In the genomic region with DNA sequence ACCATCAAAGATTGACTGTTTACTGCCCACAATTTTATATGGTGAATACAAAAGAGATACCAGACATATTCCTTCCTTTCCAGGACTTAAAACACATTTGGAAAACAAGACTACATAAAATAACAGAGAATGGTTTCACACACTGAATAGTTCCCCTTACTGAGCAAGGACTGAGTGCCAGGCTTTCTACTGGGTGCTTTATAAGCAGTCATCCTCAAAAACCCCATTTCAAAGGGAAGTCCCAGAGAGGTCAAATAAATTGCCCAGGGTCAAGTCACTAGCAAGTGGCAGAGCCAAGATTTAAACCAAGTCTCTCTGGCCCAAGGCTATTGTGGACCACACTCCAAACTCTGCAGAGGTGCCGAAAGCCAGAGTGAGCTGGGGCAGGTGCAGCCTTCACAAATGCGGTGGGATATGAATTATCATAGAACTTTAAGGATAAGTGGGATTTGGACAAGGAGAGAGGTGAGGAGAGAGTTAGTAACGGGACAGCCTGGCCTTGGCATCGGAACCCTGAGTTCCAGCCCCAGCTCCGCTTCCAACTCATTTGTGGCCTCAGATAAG, we compare ENCODE assay signal across 10 cellular contexts. TPM values are rescaled to one million over a fixed set of nuclear protein-coding genes. Genes with fewer than 3 reads are reported as not detected.
DNase-seq lines count a peak whose midpoint lies in the region; ATAC-seq and TF ChIP-seq lines count a peak whose summit lies in the region.
"Had no signal": no experiment of that assay in that cellular context is flagged by ENCODE, and none has a peak within 500 bp of the region (broad histone marks: within the 10 kb centered on the region; RNA-seq: fewer than 3 reads in every experiment).

No MANE protein-coding gene starts in this region.

- WGBS in upper lobe of left lung, 2 donors: 40 to 58% methylated on average over 5 of the region's 5 CpGs

- H3K36me3 ChIP-seq in GM06990 (ENCODE audit: control insufficient read depth, insufficient read depth, low read length) (no peaks in the 10 kb centered on the region), ascending aorta (no peaks in the 10 kb centered on the region), rectal smooth muscle tissue (ENCODE audit: control insufficient read depth, insufficient read depth, low read length) (no peaks in the 10 kb centered on the region), upper lobe of left lung (no peaks in the 10 kb centered on the region)

- H3K9me3 ChIP-seq in ascending aorta: no peaks in the 10 kb centered on the region
- H3K9me3 ChIP-seq in upper lobe of left lung: no peaks in the 10 kb centered on the region
- H3K9me3 ChIP-seq: body of pancreas, psoas muscle had no signal

- H3K27me3 ChIP-seq in GM06990 (replicated peaks; ENCODE audit: control insufficient read depth, insufficient read depth, low read length): no peaks in the 10 kb centered on the region
- H3K27me3 ChIP-seq in ascending aorta: no peaks in the 10 kb centered on the region
- no peaks in the 10 kb centered on the region for H3K27me3 ChIP-seq in rectal smooth muscle tissue (ENCODE audit: control insufficient read depth, insufficient read depth, low read length)
- H3K27me3 ChIP-seq in upper lobe of left lung: no peaks in the 10 kb centered on the region
- no peaks in the 10 kb centered on the region for H3K27me3 ChIP-seq in foreskin keratinocyte
- H3K27me3 ChIP-seq: body of pancreas had no signal

- H3K4me1 ChIP-seq in ascending aorta (peaks cover 19 to 26% of the 10 kb centered on the region in 2 donors), rectal smooth muscle tissue (ENCODE audit: control insufficient read depth, insufficient read depth, low read length) (peaks cover 22% of the 10 kb centered on the region), upper lobe of left lung (peaks cover 23 to 34% (median 29%) of the 10 kb centered on the region in 4 donors), foreskin keratinocyte (no peaks in the 10 kb centered on the region)

- intact Hi-C loops in ascending aorta (cut with DNase I): loop anchor here (1.0 to 5.0 kb wide), 4 partner anchors 52 to 232 kb away; no protein-coding TSS in a partner anchor

- H3K27ac ChIP-seq in ascending aorta (peak overlapping the region; percentile 88 to 94), rectal smooth muscle tissue (ENCODE audit: low read depth, low read length) (peak overlapping the region; percentile 27), upper lobe of left lung (peak overlapping the region in 2 of 4 donors; percentile 51 to 94), foreskin keratinocyte (no peak overlapping the region)
- H3K27ac ChIP-seq: psoas muscle had no signal

- H3K4me3 ChIP-seq in GM06990 (replicated peaks; ENCODE audit: low read depth, low read length) (no peak overlapping the region), ascending aorta (no peak overlapping the region), rectal smooth muscle tissue (ENCODE audit: low read length) (no peak overlapping the region), upper lobe of left lung (no peak overlapping the region)
- H3K4me3 ChIP-seq: body of pancreas, psoas muscle had no signal

- peak; percentile 28 for DNase-seq in GM06990 (ENCODE audit: extremely low read depth, insufficient read length)
- DNase-seq in ascending aorta (ENCODE audit: low spot score in 2 of 2): peak in 1 of 2 donors; percentile 51
- DNase-seq in upper lobe of left lung: no peak
- no peak for DNase-seq in foreskin keratinocyte
- no peak for DNase-seq in hippocampal formation (lab: John Stamatoyannopoulos, UW)

- no peak for TF ChIP-seq EP300 in upper lobe of left lung (IDR thresholded peaks at IDR 0.05)

- TF ChIP-seq CTCF in GM06990 (IDR thresholded peaks at IDR 0.05; ENCODE audit: insufficient read depth, low read length, poor library complexity, severe bottlenecking) (no peak), ascending aorta (IDR thresholded peaks at IDR 0.05) (no peak), upper lobe of left lung (IDR thresholded peaks at IDR 0.05) (no peak), foreskin keratinocyte (conservative IDR thresholded peaks at IDR 0.05) (no peak)

- no peak for TF ChIP-seq POLR2A in upper lobe of left lung (IDR thresholded peaks at IDR 0.05)

- ATAC-seq in GM21447 (IDR thresholded peaks at IDR 0.05; ENCODE audit: unreplicated experiment) (peak; percentile 11), upper lobe of left lung (ENCODE audit: low FRiP score in 2 of 2) (no peak), GM19463 (IDR thresholded peaks at IDR 0.05; ENCODE audit: unreplicated experiment) (no peak), foreskin keratinocyte (no peak)

- H3K9ac ChIP-seq in rectal smooth muscle tissue (ENCODE audit: low read length): no peak overlapping the region

RNA-seq across cellular contexts. Expression of a gene that starts 9.1 kb away (rescaled TPM):
- total RNA-seq in ascending aorta (8.1 TPM), upper lobe of left lung (10 to 100 TPM in 5 of 6 donors, 1 to 10 TPM in 1; 6.5 to 28.0 (median 16.4) TPM), foreskin keratinocyte (27.8 and 29.7 TPM in 2 replicates)
- 14.7 and 16.3 TPM in 2 replicates for polyA plus RNA-seq in foreskin keratinocyte

RNA-seq across cellular contexts. Expression of a gene that starts 10.4 kb away (rescaled TPM):
- total RNA-seq in ascending aorta: not detected
- 1 to 10 TPM in 2 of 6 donors, under 1 TPM in 2, not detected in 2; 0.14 to 2.1 (median 0.83) TPM for total RNA-seq in upper lobe of left lung
- total RNA-seq in foreskin keratinocyte: 0.28 and 0.34 TPM in 2 replicates
- 0.14 and 0.21 TPM in 2 replicates for polyA plus RNA-seq in foreskin keratinocyte
- total RNA-seq: body of pancreas had no signal

RNA-seq across cellular contexts. Expression of a gene that starts 43.8 kb away (rescaled TPM):
- 165 TPM for total RNA-seq in ascending aorta
- total RNA-seq in upper lobe of left lung: 10 to 100 TPM; 19.0 to 94.0 (median 52.1) TPM
- 7.7 and 8.1 TPM in 2 replicates for total RNA-seq in foreskin keratinocyte
- polyA plus RNA-seq in foreskin keratinocyte: 6.0 and 6.5 TPM in 2 replicates

RNA-seq across cellular contexts. Expression of a gene that starts 58.1 kb away (rescaled TPM):
- total RNA-seq in ascending aorta (144 TPM), upper lobe of left lung (10 to 100 TPM; 26.5 to 36.5 (median 33.9) TPM), foreskin keratinocyte (14.5 and 14.9 TPM in 2 replicates)
- 12.0 and 13.2 TPM in 2 replicates for polyA plus RNA-seq in foreskin keratinocyte
